25 cellular contexts compared by ENCODE assay signal in the genomic region with DNA sequence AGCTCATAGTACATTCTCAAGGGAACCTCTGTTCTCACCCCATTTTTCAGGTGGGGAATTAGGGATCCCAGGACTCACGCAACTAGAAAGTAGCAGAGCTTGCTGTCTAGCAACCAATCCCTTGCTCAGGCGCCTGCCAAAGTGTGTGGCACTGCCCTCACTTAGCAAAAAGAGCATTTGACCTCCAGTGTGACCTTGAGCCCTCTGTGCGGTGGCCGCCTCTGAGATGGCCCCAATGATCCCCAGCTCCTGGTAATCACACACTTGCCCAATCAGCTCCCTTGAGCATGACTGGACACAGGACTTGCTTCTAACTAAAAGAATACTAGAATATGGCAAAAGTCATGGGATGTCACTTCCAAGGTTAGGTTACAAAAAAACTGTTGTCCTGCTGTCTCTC. TPM values are rescaled to one million over a fixed set of nuclear protein-coding genes. Genes with fewer than 3 reads are reported as not detected.
"Had no signal": no experiment of that assay in that cellular context is flagged by ENCODE, and none has a peak within 500 bp of the region (broad histone marks: within the 10 kb centered on the region; RNA-seq: fewer than 3 reads in every experiment).

No MANE protein-coding gene starts in this region.

- H3K9me3 ChIP-seq: esophagus squamous epithelium, right atrium auricular region, suprapubic skin, thyroid gland, upper lobe of right lung, vagina had no signal

- H3K4me1 Mint-ChIP-seq: neural crest cell had no signal

- H3K27me3 ChIP-seq: dorsolateral prefrontal cortex, esophagus squamous epithelium, hepatocyte, right atrium auricular region, suprapubic skin, thyroid gland, upper lobe of right lung, vagina had no signal

- DNase-seq: cerebellar nuclear complex; dorsolateral prefrontal cortex; effector memory CD4-positive, alpha-beta T cell; esophagus squamous epithelium; foreskin fibroblast; kidney; left colon; left ventricle myocardium superior; mesenchymal stem cell; natural killer cell; small intestine; stimulated activated CD4-positive, alpha-beta T cell treated with anti-CD3 and anti-CD28 coated beads, Interleukin-12 subunit alpha, Interleukin-12 subunit beta, amount 100 ng/mL, for 4 hours; stimulated activated naive CD4-positive, alpha-beta T cell; thyroid gland; upper lobe of right lung had no signal

- H3K4me3 Mint-ChIP-seq: natural killer cell, neural crest cell had no signal

- H2AFZ ChIP-seq: hepatocyte had no signal

- H3K27ac ChIP-seq: coronary artery, dorsolateral prefrontal cortex, epithelial cell of prostate, esophagus squamous epithelium, right atrium auricular region, suprapubic skin, thyroid gland, upper lobe of right lung, vagina had no signal

- H3K36me3 Mint-ChIP-seq: natural killer cell had no signal

- H3K27ac Mint-ChIP-seq: natural killer cell had no signal

- H3K36me3 ChIP-seq: esophagus squamous epithelium, right atrium auricular region, suprapubic skin, thyroid gland, upper lobe of right lung, vagina had no signal

- H3K4me1 ChIP-seq: vagina had no signal

- H3K9me3 Mint-ChIP-seq: natural killer cell, neural crest cell had no signal

- ATAC-seq: left ventricle myocardium superior, natural killer cell, upper lobe of right lung had no signal

- H3K4me3 ChIP-seq: coronary artery, dorsolateral prefrontal cortex, esophagus squamous epithelium, hepatocyte, lung, right atrium auricular region, suprapubic skin, thyroid gland, upper lobe of right lung, vagina had no signal

- H3K4me2 ChIP-seq: hepatocyte had no signal

RNA-seq across cellular contexts. Expression of a gene that starts 2.6 kb away (rescaled TPM):
- total RNA-seq: esophagus squamous epithelium, left ventricle myocardium superior, neural crest cell, osteocyte, posterior vena cava, right atrium auricular region, suprapubic skin, thyroid gland, vagina had no signal
